Comparison of ENCODE assay signal across 32 cellular contexts in genomic region chr1:50487725-50488124, GRCh38.
"Had no signal": no experiment of that assay in that cellular context is flagged by ENCODE, and none has a peak within 500 bp of the region (broad histone marks: within the 10 kb centered on the region; RNA-seq: fewer than 3 reads in every experiment).

No MANE protein-coding gene starts in this region.

- H3K4me3 ChIP-seq: neural progenitor cell, ovary, psoas muscle, skin epidermis, smooth muscle cell, spleen, suprapubic skin, testis, tibial artery, transverse colon, upper lobe of right lung, vagina had no signal

- ATAC-seq: naive thymus-derived CD8-positive, alpha-beta T cell; natural killer cell treated with Interleukin-12 subunit alpha and Interleukin-12 subunit beta and Interleukin-15 and Interleukin-18, amount 100 ng/mL, for 72 hours; psoas muscle; right cardiac atrium; sciatic nerve; stimulated activated memory B cell treated with anti-CD40 and anti-IgM and Interleukin-4, amounts not matched to agents 10 μg/mL and 1 μg/mL and 100 μg/mL, for 72 hours; stimulated activated naive CD8-positive, alpha-beta T cell treated with anti-CD3 and anti-CD28 coated beads, Interleukin-15, amount 100 ng/mL, for 72 hours; stimulated activated naive CD8-positive, alpha-beta T cell treated with anti-CD3 and anti-CD28 coated beads, Interleukin-15, Interleukin-2, amounts not matched to agents 100 U/mL and 50 U/mL, for 24 hours; upper lobe of right lung had no signal

- H2AFZ ChIP-seq: neural progenitor cell, parathyroid adenoma had no signal

- H3K9ac ChIP-seq: neural progenitor cell, parathyroid adenoma had no signal

- H3K27ac ChIP-seq: neural progenitor cell, ovary, parathyroid adenoma, psoas muscle, skin epidermis, spleen, suprapubic skin, testis, tibial artery, transverse colon, upper lobe of right lung, vagina had no signal

- H3K4me3 Mint-ChIP-seq: naive thymus-derived CD8-positive, alpha-beta T cell; natural killer cell treated with Interleukin-12 subunit alpha and Interleukin-12 subunit beta and Interleukin-15 and Interleukin-18, amount 100 ng/mL, for 72 hours; neural progenitor cell; stimulated activated memory B cell treated with anti-CD40 and anti-IgM and Interleukin-4, amounts not matched to agents 10 μg/mL and 1 μg/mL and 100 μg/mL, for 72 hours; stimulated activated naive CD8-positive, alpha-beta T cell treated with anti-CD3 and anti-CD28 coated beads, Interleukin-15, amount 100 ng/mL, for 72 hours; type B pancreatic cell had no signal

- H3K79me2 ChIP-seq: parathyroid adenoma had no signal

- H3K4me1 ChIP-seq: neural progenitor cell, parathyroid adenoma, psoas muscle, spleen, suprapubic skin, testis, tibial artery, transverse colon, upper lobe of right lung, vagina had no signal

- H3K36me3 ChIP-seq: neural progenitor cell, ovary had no signal

- H3K27me3 ChIP-seq: neural progenitor cell, ovary, spleen, suprapubic skin, testis, tibial artery, transverse colon, upper lobe of right lung, vagina had no signal

- H3K4me2 ChIP-seq: neural progenitor cell, smooth muscle cell had no signal

- H3K36me3 Mint-ChIP-seq: neural progenitor cell had no signal

- H3K9me3 ChIP-seq: ovary, psoas muscle, spleen, suprapubic skin, testis, tibial artery, transverse colon, upper lobe of right lung, vagina had no signal

- FAIRE-seq: urothelium cell line had no signal

- DNase-seq: naive thymus-derived CD8-positive, alpha-beta T cell; occipital lobe; ovary; posterior cingulate gyrus; psoas muscle; right cardiac atrium; spleen; stimulated activated CD4-positive, alpha-beta T cell treated with anti-CD3 and anti-CD28 coated beads, Interleukin-12 subunit alpha, Interleukin-12 subunit beta, amount 100 ng/mL, for 4 hours; stimulated activated CD4-positive, alpha-beta T cell treated with anti-CD3 and anti-CD28 coated beads, Interleukin-1b, Interleukin-23, amount 100 ng/mL, for 48 hours; stimulated activated CD4-positive, alpha-beta T cell treated with anti-CD3 and anti-CD28 coated beads, Interleukin-4, amount 100 ng/mL, for 1 hour; stimulated activated CD4-positive, alpha-beta T cell treated with anti-CD3 and anti-CD28 coated beads, Interleukin-4, amount 100 ng/mL, for 4 hours; stimulated activated CD8-positive, alpha-beta memory T cell treated with anti-CD3 and anti-CD28 coated beads, Interleukin-4, amount 100 ng/mL, for 48 hours; stimulated activated naive CD4-positive, alpha-beta T cell; stimulated activated naive CD8-positive, alpha-beta T cell treated with anti-CD3 and anti-CD28 coated beads, Interleukin-15, amount 100 ng/mL, for 72 hours; stimulated activated naive CD8-positive, alpha-beta T cell treated with anti-CD3 and anti-CD28 coated beads, Interleukin-15, Interleukin-2, amounts not matched to agents 100 U/mL and 50 U/mL, for 24 hours; substantia nigra; testis; tibial artery; transverse colon; upper lobe of right lung had no signal

- H3K9me3 Mint-ChIP-seq: neural progenitor cell; stimulated activated naive CD8-positive, alpha-beta T cell treated with anti-CD3 and anti-CD28 coated beads, Interleukin-15, amount 100 ng/mL, for 72 hours; type B pancreatic cell had no signal

- H3K4me1 Mint-ChIP-seq: neural progenitor cell; stimulated activated memory B cell treated with anti-CD40 and anti-IgM and Interleukin-4, amounts not matched to agents 10 μg/mL and 1 μg/mL and 100 μg/mL, for 72 hours had no signal

- H3K27me3 Mint-ChIP-seq: naive thymus-derived CD8-positive, alpha-beta T cell; natural killer cell treated with Interleukin-12 subunit alpha and Interleukin-12 subunit beta and Interleukin-15 and Interleukin-18, amount 100 ng/mL, for 72 hours; progenitor cell of endocrine pancreas; stimulated activated memory B cell treated with anti-CD40 and anti-IgM and Interleukin-4, amounts not matched to agents 10 μg/mL and 1 μg/mL and 100 μg/mL, for 72 hours; stimulated activated naive CD8-positive, alpha-beta T cell treated with anti-CD3 and anti-CD28 coated beads, Interleukin-15, amount 100 ng/mL, for 72 hours; type B pancreatic cell had no signal

- H3K27ac Mint-ChIP-seq: naive thymus-derived CD8-positive, alpha-beta T cell; neural progenitor cell; progenitor cell of endocrine pancreas; stimulated activated memory B cell treated with anti-CD40 and anti-IgM and Interleukin-4, amounts not matched to agents 10 μg/mL and 1 μg/mL and 100 μg/mL, for 72 hours; stimulated activated naive CD8-positive, alpha-beta T cell treated with anti-CD3 and anti-CD28 coated beads, Interleukin-15, amount 100 ng/mL, for 72 hours; type B pancreatic cell had no signal
